ENCODE assay signal across 1 cellular context in genomic region chr22:19760652-19761002, GRCh38.
TF ChIP-seq lines count a peak whose summit lies in the region.

Gene TBX1 (plus strand): TSS chr22:19760778. CDS start chr22:19760844, 66 bp downstream.

TF ChIP-seq in H1, 55 proteins besides CTCF, POLR2A, EP300 and RAD21:
- TF ChIP-seq KDM4A (IDR thresholded peaks at IDR 0.05; ENCODE audit: low read depth, low read length, severe bottlenecking) = peak; percentile 15
- TF ChIP-seq TBP (IDR thresholded peaks at IDR 0.05; ENCODE audit: low read depth, low read length) = no peak
- TF ChIP-seq SIRT6 (IDR thresholded peaks at IDR 0.05; ENCODE audit: low read length) = no peak
